ENCODE assay signal across 1 cellular context in genomic region chr1:107870691-107871090, GRCh38.
TF ChIP-seq lines count a peak whose summit lies in the region.

No MANE protein-coding gene starts in this region.

TF ChIP-seq in SK-N-SH treated with all-trans-retinoic acid at 6 μM for 48 hours, 23 proteins besides CTCF, POLR2A, EP300 and RAD21 (continued from another document):
- TF ChIP-seq, protein P1, sequence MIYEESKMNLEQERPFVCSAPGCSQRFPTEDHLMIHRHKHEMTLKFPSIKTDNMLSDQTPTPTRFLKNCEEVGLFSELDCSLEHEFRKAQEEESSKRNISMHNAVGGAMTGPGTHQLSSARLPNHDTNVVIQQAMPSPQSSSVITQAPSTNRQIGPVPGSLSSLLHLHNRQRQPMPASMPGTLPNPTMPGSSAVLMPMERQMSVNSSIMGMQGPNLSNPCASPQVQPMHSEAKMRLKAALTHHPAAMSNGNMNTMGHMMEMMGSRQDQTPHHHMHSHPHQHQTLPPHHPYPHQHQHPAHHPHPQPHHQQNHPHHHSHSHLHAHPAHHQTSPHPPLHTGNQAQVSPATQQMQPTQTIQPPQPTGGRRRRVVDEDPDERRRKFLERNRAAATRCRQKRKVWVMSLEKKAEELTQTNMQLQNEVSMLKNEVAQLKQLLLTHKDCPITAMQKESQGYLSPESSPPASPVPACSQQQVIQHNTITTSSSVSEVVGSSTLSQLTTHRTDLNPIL (CRISPR knock-in tag; IDR thresholded peaks at IDR 0.05; ENCODE audit: low read depth), result no peak
- no peak for TF ChIP-seq SNAI2 (CRISPR knock-in tag; IDR thresholded peaks at IDR 0.05)
- TF ChIP-seq ZNF8 (CRISPR knock-in tag; IDR thresholded peaks at IDR 0.05), result no peak
- TF ChIP-seq GLIS3 (CRISPR knock-in tag; IDR thresholded peaks at IDR 0.05), result no peak
- TF ChIP-seq CSRNP3 (CRISPR knock-in tag; IDR thresholded peaks at IDR 0.05), result no peak
- no peak for TF ChIP-seq RARB (CRISPR knock-in tag; IDR thresholded peaks at IDR 0.05)
- no peak for TF ChIP-seq TOX (CRISPR knock-in tag; IDR thresholded peaks at IDR 0.05; ENCODE audit: borderline replicate concordance)
TF ChIP-seq in SK-N-SH treated with all-trans-retinoic acid at 6 μM for 48 hours: peak in this region for 0.
